1 cellular context compared by ENCODE assay signal in the genomic region with DNA sequence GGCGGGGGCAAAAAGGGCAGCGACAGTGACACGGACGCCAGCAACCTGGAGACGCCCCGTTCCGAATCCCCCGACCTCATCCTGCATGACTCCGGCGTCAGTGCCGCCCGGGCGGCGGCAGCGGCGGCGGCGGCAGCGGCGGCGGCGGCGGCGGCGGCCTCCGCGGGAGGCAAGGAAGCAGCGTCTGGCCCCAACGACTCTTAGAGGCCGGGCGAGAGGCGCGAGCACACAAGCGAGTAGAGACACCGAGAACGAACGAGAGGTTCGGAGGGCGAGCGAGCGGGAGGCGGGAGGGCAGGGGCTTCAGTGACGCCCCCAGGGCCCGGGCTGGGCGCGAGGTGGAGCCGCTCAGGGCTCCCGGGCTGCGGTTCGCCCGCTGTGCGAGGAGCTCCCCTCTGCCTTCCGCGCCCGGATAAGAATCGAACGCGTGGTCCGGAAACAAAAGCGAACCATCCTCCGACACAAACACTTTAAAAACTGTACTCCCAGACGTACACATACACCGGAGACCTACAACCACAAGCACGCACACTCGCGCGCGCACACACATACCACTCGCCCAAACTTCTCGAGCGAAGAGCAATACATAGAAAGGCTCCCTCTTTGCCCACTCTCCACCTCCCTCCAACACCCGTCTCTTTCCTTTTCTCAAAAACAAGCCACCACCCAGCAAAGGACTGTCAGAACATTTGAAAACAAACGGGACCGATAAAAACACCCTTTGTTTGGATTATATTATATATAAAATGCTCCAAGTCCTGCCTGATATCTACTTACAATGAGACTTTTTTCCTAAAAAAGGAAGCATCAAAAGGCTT.
TF ChIP-seq lines count a peak whose summit lies in the region.

No MANE protein-coding gene starts in this region.

TF ChIP-seq in K562, 482 proteins besides CTCF, POLR2A, EP300 and RAD21 (continued from another document and continues in another):
- TF ChIP-seq, protein P1, sequence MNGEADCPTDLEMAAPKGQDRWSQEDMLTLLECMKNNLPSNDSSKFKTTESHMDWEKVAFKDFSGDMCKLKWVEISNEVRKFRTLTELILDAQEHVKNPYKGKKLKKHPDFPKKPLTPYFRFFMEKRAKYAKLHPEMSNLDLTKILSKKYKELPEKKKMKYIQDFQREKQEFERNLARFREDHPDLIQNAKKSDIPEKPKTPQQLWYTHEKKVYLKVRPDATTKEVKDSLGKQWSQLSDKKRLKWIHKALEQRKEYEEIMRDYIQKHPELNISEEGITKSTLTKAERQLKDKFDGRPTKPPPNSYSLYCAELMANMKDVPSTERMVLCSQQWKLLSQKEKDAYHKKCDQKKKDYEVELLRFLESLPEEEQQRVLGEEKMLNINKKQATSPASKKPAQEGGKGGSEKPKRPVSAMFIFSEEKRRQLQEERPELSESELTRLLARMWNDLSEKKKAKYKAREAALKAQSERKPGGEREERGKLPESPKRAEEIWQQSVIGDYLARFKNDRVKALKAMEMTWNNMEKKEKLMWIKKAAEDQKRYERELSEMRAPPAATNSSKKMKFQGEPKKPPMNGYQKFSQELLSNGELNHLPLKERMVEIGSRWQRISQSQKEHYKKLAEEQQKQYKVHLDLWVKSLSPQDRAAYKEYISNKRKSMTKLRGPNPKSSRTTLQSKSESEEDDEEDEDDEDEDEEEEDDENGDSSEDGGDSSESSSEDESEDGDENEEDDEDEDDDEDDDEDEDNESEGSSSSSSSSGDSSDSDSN (IDR thresholded peaks at IDR 0.05; ENCODE audit: borderline replicate concordance in 1 of 2, low read depth in 2 of 2, low read length in 2 of 2), result 0 out of 4 replicates have a peak, but pooled peaks of 1 of the 2 experiments have one; percentile 32
- TF ChIP-seq ZNF561 (CRISPR knock-in tag; conservative IDR thresholded peaks at IDR 0.05), result no peak
- no peak for TF ChIP-seq ASH1L (IDR thresholded peaks at IDR 0.05; ENCODE audit: borderline replicate concordance, low read depth, partially characterized antibody)
- TF ChIP-seq, protein P2, sequence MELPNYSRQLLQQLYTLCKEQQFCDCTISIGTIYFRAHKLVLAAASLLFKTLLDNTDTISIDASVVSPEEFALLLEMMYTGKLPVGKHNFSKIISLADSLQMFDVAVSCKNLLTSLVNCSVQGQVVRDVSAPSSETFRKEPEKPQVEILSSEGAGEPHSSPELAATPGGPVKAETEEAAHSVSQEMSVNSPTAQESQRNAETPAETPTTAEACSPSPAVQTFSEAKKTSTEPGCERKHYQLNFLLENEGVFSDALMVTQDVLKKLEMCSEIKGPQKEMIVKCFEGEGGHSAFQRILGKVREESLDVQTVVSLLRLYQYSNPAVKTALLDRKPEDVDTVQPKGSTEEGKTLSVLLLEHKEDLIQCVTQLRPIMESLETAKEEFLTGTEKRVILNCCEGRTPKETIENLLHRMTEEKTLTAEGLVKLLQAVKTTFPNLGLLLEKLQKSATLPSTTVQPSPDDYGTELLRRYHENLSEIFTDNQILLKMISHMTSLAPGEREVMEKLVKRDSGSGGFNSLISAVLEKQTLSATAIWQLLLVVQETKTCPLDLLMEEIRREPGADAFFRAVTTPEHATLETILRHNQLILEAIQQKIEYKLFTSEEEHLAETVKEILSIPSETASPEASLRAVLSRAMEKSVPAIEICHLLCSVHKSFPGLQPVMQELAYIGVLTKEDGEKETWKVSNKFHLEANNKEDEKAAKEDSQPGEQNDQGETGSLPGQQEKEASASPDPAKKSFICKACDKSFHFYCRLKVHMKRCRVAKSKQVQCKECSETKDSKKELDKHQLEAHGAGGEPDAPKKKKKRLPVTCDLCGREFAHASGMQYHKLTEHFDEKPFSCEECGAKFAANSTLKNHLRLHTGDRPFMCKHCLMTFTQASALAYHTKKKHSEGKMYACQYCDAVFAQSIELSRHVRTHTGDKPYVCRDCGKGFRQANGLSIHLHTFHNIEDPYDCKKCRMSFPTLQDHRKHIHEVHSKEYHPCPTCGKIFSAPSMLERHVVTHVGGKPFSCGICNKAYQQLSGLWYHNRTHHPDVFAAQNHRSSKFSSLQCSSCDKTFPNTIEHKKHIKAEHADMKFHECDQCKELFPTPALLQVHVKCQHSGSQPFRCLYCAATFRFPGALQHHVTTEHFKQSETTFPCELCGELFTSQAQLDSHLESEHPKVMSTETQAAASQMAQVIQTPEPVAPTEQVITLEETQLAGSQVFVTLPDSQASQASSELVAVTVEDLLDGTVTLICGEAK (IDR thresholded peaks at IDR 0.05), result peak; percentile 39; the same call in 1 of the 2 replicates
- TF ChIP-seq, protein P2 (CRISPR knock-in tag; IDR thresholded peaks at IDR 0.05), result 0 out of 2 replicates have a peak, but pooled peaks have one; percentile 35
- TF ChIP-seq ZFP36 (IDR thresholded peaks at IDR 0.05; ENCODE audit: low read depth, low read length, partially characterized antibody), result peak; percentile 82
- peak in 1 of 2 experiments; percentile 21; a peak in 1 of 4 replicates for TF ChIP-seq HDAC1 (IDR thresholded peaks at IDR 0.05)
- TF ChIP-seq KDM4B (IDR thresholded peaks at IDR 0.05; ENCODE audit: borderline replicate concordance in 2 of 2, low read depth in 1 of 2), result 0 out of 4 replicates have a peak, but pooled peaks of 1 of the 2 experiments have one; percentile 24
- TF ChIP-seq NFE2L1 (tag; IDR thresholded peaks at IDR 0.05; ENCODE audit: borderline replicate concordance, low read depth), result no peak
- TF ChIP-seq NCOR1 (IDR thresholded peaks at IDR 0.05), result no peak
- TF ChIP-seq FIP1L1 (IDR thresholded peaks at IDR 0.05; ENCODE audit: low read depth, low read length, poor library complexity, severe bottlenecking), result no peak
- TF ChIP-seq BCOR (IDR thresholded peaks at IDR 0.05), result peak; percentile 39; the same call in 1 of the 2 replicates
- no peak for TF ChIP-seq EWSR1 (IDR thresholded peaks at IDR 0.05; ENCODE audit: borderline replicate concordance, low read depth, partially characterized antibody)
- TF ChIP-seq TRIM28 (IDR thresholded peaks at IDR 0.05), result no peak
- TF ChIP-seq EP400 (IDR thresholded peaks at IDR 0.05), result 0 out of 2 replicates have a peak, but pooled peaks have one; percentile 24
- TF ChIP-seq PHF8 (IDR thresholded peaks at IDR 0.05; ENCODE audit: borderline replicate concordance, low read length), result peak; percentile 21; the same call in 1 of the 2 replicates
- TF ChIP-seq, protein P3, sequence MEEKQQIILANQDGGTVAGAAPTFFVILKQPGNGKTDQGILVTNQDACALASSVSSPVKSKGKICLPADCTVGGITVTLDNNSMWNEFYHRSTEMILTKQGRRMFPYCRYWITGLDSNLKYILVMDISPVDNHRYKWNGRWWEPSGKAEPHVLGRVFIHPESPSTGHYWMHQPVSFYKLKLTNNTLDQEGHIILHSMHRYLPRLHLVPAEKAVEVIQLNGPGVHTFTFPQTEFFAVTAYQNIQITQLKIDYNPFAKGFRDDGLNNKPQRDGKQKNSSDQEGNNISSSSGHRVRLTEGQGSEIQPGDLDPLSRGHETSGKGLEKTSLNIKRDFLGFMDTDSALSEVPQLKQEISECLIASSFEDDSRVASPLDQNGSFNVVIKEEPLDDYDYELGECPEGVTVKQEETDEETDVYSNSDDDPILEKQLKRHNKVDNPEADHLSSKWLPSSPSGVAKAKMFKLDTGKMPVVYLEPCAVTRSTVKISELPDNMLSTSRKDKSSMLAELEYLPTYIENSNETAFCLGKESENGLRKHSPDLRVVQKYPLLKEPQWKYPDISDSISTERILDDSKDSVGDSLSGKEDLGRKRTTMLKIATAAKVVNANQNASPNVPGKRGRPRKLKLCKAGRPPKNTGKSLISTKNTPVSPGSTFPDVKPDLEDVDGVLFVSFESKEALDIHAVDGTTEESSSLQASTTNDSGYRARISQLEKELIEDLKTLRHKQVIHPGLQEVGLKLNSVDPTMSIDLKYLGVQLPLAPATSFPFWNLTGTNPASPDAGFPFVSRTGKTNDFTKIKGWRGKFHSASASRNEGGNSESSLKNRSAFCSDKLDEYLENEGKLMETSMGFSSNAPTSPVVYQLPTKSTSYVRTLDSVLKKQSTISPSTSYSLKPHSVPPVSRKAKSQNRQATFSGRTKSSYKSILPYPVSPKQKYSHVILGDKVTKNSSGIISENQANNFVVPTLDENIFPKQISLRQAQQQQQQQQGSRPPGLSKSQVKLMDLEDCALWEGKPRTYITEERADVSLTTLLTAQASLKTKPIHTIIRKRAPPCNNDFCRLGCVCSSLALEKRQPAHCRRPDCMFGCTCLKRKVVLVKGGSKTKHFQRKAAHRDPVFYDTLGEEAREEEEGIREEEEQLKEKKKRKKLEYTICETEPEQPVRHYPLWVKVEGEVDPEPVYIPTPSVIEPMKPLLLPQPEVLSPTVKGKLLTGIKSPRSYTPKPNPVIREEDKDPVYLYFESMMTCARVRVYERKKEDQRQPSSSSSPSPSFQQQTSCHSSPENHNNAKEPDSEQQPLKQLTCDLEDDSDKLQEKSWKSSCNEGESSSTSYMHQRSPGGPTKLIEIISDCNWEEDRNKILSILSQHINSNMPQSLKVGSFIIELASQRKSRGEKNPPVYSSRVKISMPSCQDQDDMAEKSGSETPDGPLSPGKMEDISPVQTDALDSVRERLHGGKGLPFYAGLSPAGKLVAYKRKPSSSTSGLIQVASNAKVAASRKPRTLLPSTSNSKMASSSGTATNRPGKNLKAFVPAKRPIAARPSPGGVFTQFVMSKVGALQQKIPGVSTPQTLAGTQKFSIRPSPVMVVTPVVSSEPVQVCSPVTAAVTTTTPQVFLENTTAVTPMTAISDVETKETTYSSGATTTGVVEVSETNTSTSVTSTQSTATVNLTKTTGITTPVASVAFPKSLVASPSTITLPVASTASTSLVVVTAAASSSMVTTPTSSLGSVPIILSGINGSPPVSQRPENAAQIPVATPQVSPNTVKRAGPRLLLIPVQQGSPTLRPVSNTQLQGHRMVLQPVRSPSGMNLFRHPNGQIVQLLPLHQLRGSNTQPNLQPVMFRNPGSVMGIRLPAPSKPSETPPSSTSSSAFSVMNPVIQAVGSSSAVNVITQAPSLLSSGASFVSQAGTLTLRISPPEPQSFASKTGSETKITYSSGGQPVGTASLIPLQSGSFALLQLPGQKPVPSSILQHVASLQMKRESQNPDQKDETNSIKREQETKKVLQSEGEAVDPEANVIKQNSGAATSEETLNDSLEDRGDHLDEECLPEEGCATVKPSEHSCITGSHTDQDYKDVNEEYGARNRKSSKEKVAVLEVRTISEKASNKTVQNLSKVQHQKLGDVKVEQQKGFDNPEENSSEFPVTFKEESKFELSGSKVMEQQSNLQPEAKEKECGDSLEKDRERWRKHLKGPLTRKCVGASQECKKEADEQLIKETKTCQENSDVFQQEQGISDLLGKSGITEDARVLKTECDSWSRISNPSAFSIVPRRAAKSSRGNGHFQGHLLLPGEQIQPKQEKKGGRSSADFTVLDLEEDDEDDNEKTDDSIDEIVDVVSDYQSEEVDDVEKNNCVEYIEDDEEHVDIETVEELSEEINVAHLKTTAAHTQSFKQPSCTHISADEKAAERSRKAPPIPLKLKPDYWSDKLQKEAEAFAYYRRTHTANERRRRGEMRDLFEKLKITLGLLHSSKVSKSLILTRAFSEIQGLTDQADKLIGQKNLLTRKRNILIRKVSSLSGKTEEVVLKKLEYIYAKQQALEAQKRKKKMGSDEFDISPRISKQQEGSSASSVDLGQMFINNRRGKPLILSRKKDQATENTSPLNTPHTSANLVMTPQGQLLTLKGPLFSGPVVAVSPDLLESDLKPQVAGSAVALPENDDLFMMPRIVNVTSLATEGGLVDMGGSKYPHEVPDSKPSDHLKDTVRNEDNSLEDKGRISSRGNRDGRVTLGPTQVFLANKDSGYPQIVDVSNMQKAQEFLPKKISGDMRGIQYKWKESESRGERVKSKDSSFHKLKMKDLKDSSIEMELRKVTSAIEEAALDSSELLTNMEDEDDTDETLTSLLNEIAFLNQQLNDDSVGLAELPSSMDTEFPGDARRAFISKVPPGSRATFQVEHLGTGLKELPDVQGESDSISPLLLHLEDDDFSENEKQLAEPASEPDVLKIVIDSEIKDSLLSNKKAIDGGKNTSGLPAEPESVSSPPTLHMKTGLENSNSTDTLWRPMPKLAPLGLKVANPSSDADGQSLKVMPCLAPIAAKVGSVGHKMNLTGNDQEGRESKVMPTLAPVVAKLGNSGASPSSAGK (IDR thresholded peaks at IDR 0.05), result peak; percentile 41
- no peak for TF ChIP-seq ADNP (tag; IDR thresholded peaks at IDR 0.05)
- TF ChIP-seq SREBF2 (CRISPR knock-in tag; IDR thresholded peaks at IDR 0.05), result no peak
- 0 out of 3 replicates have a peak, but pooled peaks of 1 of the 2 experiments have one; percentile 30 for TF ChIP-seq CBX3 (IDR thresholded peaks at IDR 0.05; ENCODE audit: borderline replicate concordance in 1 of 2, low read length in 2 of 2)
- TF ChIP-seq ILF3 (IDR thresholded peaks at IDR 0.05; ENCODE audit: borderline replicate concordance), result no peak
- peak; percentile 14; the same call in 1 of the 2 replicates for TF ChIP-seq BMI1 (IDR thresholded peaks at IDR 0.05; ENCODE audit: low read length)
